In the genomic region with DNA sequence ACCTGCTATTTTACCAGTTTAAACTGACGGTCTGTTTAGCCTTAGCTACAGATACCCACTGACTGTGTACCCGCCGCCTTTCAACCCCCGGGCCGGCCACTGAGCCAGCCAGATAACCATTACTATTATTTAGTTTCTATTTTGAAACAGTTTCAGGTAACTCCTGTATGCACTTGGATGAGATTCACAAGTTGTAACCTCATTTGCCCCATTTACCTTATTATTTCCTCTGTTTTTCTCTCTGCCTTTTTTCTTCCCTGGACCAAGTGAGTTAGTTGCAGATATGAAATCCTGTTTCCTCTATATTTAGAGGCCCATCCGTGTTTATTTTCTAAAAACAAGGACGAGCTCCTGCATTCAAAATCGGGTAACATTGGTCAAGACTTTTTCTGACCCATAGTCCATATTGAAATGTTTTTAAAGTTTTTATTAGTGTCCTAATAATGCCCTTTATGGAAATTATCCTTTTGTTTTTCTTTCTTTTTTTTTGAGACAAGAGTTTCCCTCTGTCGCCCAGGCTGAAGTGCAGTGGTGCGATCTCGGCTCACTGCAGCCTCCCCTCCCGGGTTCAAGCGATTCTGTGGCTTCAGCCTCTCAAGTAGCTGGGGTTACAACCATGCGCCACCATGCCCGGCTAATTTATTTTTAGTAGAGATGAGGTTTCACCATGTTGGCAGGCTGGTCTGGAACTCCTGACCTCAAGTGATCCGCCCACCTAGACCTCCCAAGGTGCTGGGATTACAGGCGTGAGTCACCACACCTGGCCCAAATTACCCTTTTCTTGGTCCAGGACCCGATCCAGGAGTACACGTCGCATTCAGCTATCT, we compare ENCODE assay signal across 1 cellular context.
A peak's percentile ranks its signal among the peaks of the same experiment; 100 is the strongest.
TF ChIP-seq lines count a peak whose summit lies in the region.

No MANE protein-coding gene starts in this region.

TF ChIP-seq in K562, 482 proteins besides CTCF, POLR2A, EP300 and RAD21:
- TF ChIP-seq PKNOX1 (IDR thresholded peaks at IDR 0.05) = no peak
- TF ChIP-seq NR3C1 (CRISPR knock-in tag; IDR thresholded peaks at IDR 0.05) = no peak
- no peak for TF ChIP-seq FIP1L1 (IDR thresholded peaks at IDR 0.05; ENCODE audit: low read depth, low read length, poor library complexity, severe bottlenecking)
- no peak for TF ChIP-seq MXD1 (CRISPR knock-in tag; IDR thresholded peaks at IDR 0.05; ENCODE audit: borderline replicate concordance, poor library complexity, severe bottlenecking)
- 0 out of 2 replicates have a peak, but pooled peaks have one; percentile 54 for TF ChIP-seq KAT7 (CRISPR knock-in tag; IDR thresholded peaks at IDR 0.05; ENCODE audit: borderline replicate concordance)
- TF ChIP-seq ZNF668 (CRISPR knock-in tag; IDR thresholded peaks at IDR 0.05) = no peak
- TF ChIP-seq KLF16 (IDR thresholded peaks at IDR 0.05) = no peak
- no peak for TF ChIP-seq SAFB (IDR thresholded peaks at IDR 0.05; ENCODE audit: borderline replicate concordance, low read depth, low read length)
- TF ChIP-seq CAMTA2 (CRISPR knock-in tag; conservative IDR thresholded peaks at IDR 0.05) = no peak
- 0 out of 2 replicates have a peak, but pooled peaks have one; percentile 17 for TF ChIP-seq USF1 (CRISPR knock-in tag; IDR thresholded peaks at IDR 0.05)
- no peak for TF ChIP-seq NR2C2 (CRISPR knock-in tag; IDR thresholded peaks at IDR 0.05)
- peak; percentile 93 for TF ChIP-seq NR2C2 (tag; IDR thresholded peaks at IDR 0.05)
- TF ChIP-seq PML (IDR thresholded peaks at IDR 0.05; ENCODE audit: low read length) = no peak
- TF ChIP-seq ARNT (IDR thresholded peaks at IDR 0.05) = 0 out of 4 replicates have a peak, but pooled peaks of 1 of the 2 experiments have one; percentile 28
- TF ChIP-seq CTBP1 (IDR thresholded peaks at IDR 0.05; ENCODE audit: borderline replicate concordance) = no peak
- no peak for TF ChIP-seq ZKSCAN3 (CRISPR knock-in tag; IDR thresholded peaks at IDR 0.05)
- TF ChIP-seq EGR1 (conservative IDR thresholded peaks at IDR 0.05) = peak; percentile 38; the same call in 1 of the 2 replicates
- no peak for TF ChIP-seq HOXB6 (CRISPR knock-in tag; IDR thresholded peaks at IDR 0.05; ENCODE audit: borderline replicate concordance)
- no peak for TF ChIP-seq ARID4B (CRISPR knock-in tag; IDR thresholded peaks at IDR 0.05)
- peak; percentile 22 for TF ChIP-seq KDM5B (IDR thresholded peaks at IDR 0.05; ENCODE audit: insufficient replicate concordance, low read depth, low read length)
- no peak for TF ChIP-seq ZFPM2 (CRISPR knock-in tag; IDR thresholded peaks at IDR 0.05)
- TF ChIP-seq GABPA (tag; conservative IDR thresholded peaks at IDR 0.05; ENCODE audit: low read depth) = no peak
- peak; percentile 4; the same call in 1 of the 2 replicates for TF ChIP-seq PHF8 (IDR thresholded peaks at IDR 0.05; ENCODE audit: borderline replicate concordance, low read length)
- peak; percentile 37 for TF ChIP-seq POLR2B (IDR thresholded peaks at IDR 0.05; ENCODE audit: low read depth, partially characterized antibody)
- 0 out of 2 replicates have a peak, but pooled peaks have one; percentile 9 for TF ChIP-seq ZNF395 (CRISPR knock-in tag; IDR thresholded peaks at IDR 0.05)
- TF ChIP-seq, protein P1, sequence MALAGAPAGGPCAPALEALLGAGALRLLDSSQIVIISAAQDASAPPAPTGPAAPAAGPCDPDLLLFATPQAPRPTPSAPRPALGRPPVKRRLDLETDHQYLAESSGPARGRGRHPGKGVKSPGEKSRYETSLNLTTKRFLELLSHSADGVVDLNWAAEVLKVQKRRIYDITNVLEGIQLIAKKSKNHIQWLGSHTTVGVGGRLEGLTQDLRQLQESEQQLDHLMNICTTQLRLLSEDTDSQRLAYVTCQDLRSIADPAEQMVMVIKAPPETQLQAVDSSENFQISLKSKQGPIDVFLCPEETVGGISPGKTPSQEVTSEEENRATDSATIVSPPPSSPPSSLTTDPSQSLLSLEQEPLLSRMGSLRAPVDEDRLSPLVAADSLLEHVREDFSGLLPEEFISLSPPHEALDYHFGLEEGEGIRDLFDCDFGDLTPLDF (CRISPR knock-in tag; IDR thresholded peaks at IDR 0.05) = no peak
- TF ChIP-seq E2F4 (CRISPR knock-in tag; IDR thresholded peaks at IDR 0.05; ENCODE audit: low read depth) = no peak
